8 cellular contexts compared by ENCODE assay signal in genomic region chr20:675453-676314, GRCh38. TPM values are rescaled to one million over a fixed set of nuclear protein-coding genes. Genes with fewer than 3 reads are reported as not detected.
DNase-seq lines count a peak whose midpoint lies in the region; ATAC-seq and TF ChIP-seq lines count a peak whose summit lies in the region.

SCRT2 (minus strand) TSS chr20:675802; CDS start chr20:675601, 201 bp downstream.

- no peaks in the 10 kb centered on the region for H3K4me1 ChIP-seq in BE2C

- DNase-seq in BE2C: peak; percentile 26
- peak; percentile 88 for DNase-seq in HuH-7.5 (ENCODE audit: low spot score)
- peak; percentile 47 for DNase-seq in WERI-Rb-1
- DNase-seq in T47D (ENCODE audit: low read depth in 1 of 2, low spot score in 1 of 2): peak; percentile 85 to 96
- peak; percentile 63 for DNase-seq in immature natural killer cell
- peak; percentile 38 to 55 for DNase-seq in stimulated activated CD4-positive, alpha-beta T cell treated with anti-CD3 and anti-CD28 coated beads, Interleukin-15, amount 100 ng/mL, for 1 hour (ENCODE audit: low read depth in 1 of 2, low spot score in 1 of 2)
- no peak for DNase-seq in NCI-H510A (lab: John Stamatoyannopoulos, UW)

- H3K4me3 ChIP-seq in BE2C (ENCODE audit: low read depth, low read length) (peak within 1 kb of the TSS; percentile 72), WERI-Rb-1 (ENCODE audit: low read depth, low read length) (peak within 1 kb of the TSS; percentile 72)

- ATAC-seq in GM21619 (IDR thresholded peaks at IDR 0.05; ENCODE audit: unreplicated experiment): no peak

- no peak within 1 kb of the TSS for H3K27ac Mint-ChIP-seq in immature natural killer cell

- in situ Hi-C loops in T47D (cut with HindIII; ENCODE audit: low pct_unique_long_range_greater_than_20kb, low sequenced_read_pairs): no loop called here

- H3K27ac ChIP-seq in WERI-Rb-1: peak within 1 kb of the TSS; percentile 65

- H3K4me1 Mint-ChIP-seq in immature natural killer cell: peaks cover 6 to 8% of the 10 kb centered on the region in 2 donors

- H3K27me3 Mint-ChIP-seq in immature natural killer cell (ENCODE audit: low read depth in 3 of 3): peaks cover 18 to 35% (median 21%) of the 10 kb centered on the region in 3 donors

- H3K36me3 ChIP-seq in BE2C (no peaks in the 10 kb centered on the region), WERI-Rb-1 (no peaks in the 10 kb centered on the region; the same call in 1 of the 2 replicates)

- no peak for TF ChIP-seq CTCF in BE2C (IDR thresholded peaks at IDR 0.05; ENCODE audit: low read depth, low read length)
- TF ChIP-seq CTCF in WERI-Rb-1 (IDR thresholded peaks at IDR 0.05; ENCODE audit: low read depth, low read length): no peak

- H3K36me3 Mint-ChIP-seq in immature natural killer cell: peaks cover 0 to 4% (median 4%) of the 10 kb centered on the region in 3 donors

- H3K27me3 ChIP-seq in BE2C (no peaks in the 10 kb centered on the region), WERI-Rb-1 (ENCODE audit: insufficient read depth, low read depth, severe bottlenecking) (no peaks in the 10 kb centered on the region)

- H3K4me3 Mint-ChIP-seq in immature natural killer cell: peak within 1 kb of the TSS in 3 of 5 donors; percentile 15 to 29 (median 27)

- no peaks in the 10 kb centered on the region for H3K9me3 ChIP-seq in BE2C
- no peaks in the 10 kb centered on the region for H3K9me3 ChIP-seq in WERI-Rb-1 (ENCODE audit: severe bottlenecking)

- H3K9me3 Mint-ChIP-seq in immature natural killer cell: peaks cover 0 to 5% (median under 1%) of the 10 kb centered on the region in 6 donors

RNA-seq across cellular contexts. Expression of gene SCRT2, which starts in this region (rescaled TPM):
- 11.2 TPM for polyA plus RNA-seq in BE2C (2012; ENCODE audit: insufficient read depth, insufficient read length, low read depth)
- not detected for polyA plus RNA-seq in immature natural killer cell

Comparison
In these comparisons a context has a peak if more than half of its experiments do, and no peak if none do; other contexts are left out.
1. Peak in DNase-seq in immature natural killer cell; RNA of the gene not detected or under 1 TPM.